Comparison of ENCODE assay signal across 11 cellular contexts in the genomic region with DNA sequence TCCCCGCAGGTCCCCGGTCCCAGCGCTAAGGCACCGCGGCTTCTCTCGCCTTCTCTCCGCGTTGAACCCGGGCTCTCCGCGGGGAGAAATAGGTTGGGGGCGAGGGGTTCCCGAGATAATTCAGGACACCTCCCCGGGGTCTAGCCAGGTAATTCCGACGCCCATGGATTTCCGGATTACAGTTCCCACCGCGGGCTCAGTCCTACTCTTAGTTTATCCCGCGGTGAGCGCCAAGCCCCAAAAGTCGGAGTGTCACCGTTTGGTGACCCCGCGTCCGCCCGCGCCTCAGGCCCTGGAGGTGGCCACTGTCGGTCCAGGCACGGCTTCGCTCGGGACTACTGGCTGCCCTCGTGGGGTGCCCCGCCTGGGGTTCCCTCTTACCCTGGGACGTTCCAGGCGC. TPM values are rescaled to one million over a fixed set of nuclear protein-coding genes. Genes with fewer than 3 reads are reported as not detected.
"Had no signal": no experiment of that assay in that cellular context is flagged by ENCODE, and none has a peak within 500 bp of the region (broad histone marks: within the 10 kb centered on the region; RNA-seq: fewer than 3 reads in every experiment).

No MANE protein-coding gene starts in this region.

RNA-seq across cellular contexts. Expression of gene GOLGA8T, which starts 56.8 kb away (rescaled TPM):
- total RNA-seq: activated T-helper 2 cell treated with anti-CD3 and anti-CD28 coated beads, Interferon-gamma antibody, Interleukin-2, Interleukin-4, amounts not matched to agents 10 μg/mL and 5 μg/mL and 100 μg/mL, durations not matched to agents 14 hours and 24 hours and 36 hours; epithelial cell of proximal tubule; mammary epithelial cell; mononuclear cell; posterior vena cava; SK-MEL-5; transverse colon; uterus had no signal
- polyA plus RNA-seq: cardiac muscle cell, foreskin keratinocyte, keratinocyte, mammary epithelial cell had no signal
